ENCODE assay signal across 23 cellular contexts in genomic region chr5:23825196-23825595, GRCh38.
"Had no signal": no experiment of that assay in that cellular context is flagged by ENCODE, and none has a peak within 500 bp of the region (broad histone marks: within the 10 kb centered on the region; RNA-seq: fewer than 3 reads in every experiment).

No MANE protein-coding gene starts in this region.

- DNase-seq: KBM-7, MG63, NCI-H1092, NCI-H1105 treated with DMSO at 0.1 percent for 48 hours, NCI-H1417 treated with DMSO at 0.1 percent for 48 hours, NCI-H146, NCI-H1694 treated with DMSO at 0.1 percent for 48 hours, NCI-H1930, NCI-H2081, NCI-H2171, NCI-H226, NCI-H446, NCI-H510A, NCI-H524 treated with DMSO at 0.1 percent for 48 hours, NCI-H69, NCI-H774, PC-9, Peyer's patch, RPMI8226, SHP77, SK-N-SH, SW 1271 had no signal

- H3K9ac ChIP-seq: SK-N-SH had no signal

- H3K27me3 ChIP-seq: MG63, Peyer's patch had no signal

- H3K9me2 ChIP-seq: SK-N-SH had no signal

- H3K4me2 ChIP-seq: PC-9, SK-N-SH had no signal

- H3K4me3 ChIP-seq: MG63, PC-9, Peyer's patch had no signal

- H3K9me3 ChIP-seq: MG63, Peyer's patch, SK-N-SH had no signal

- H3K27ac ChIP-seq: HL-60, PC-9, Peyer's patch had no signal

- H3K36me3 ChIP-seq: MG63, Peyer's patch had no signal

- H3K4me1 ChIP-seq: Peyer's patch had no signal

- H2AFZ ChIP-seq: PC-9 had no signal
